ENCODE assay signal across 28 cellular contexts in genomic region chr20:53002786-53003185, GRCh38. TPM values are rescaled to one million over a fixed set of nuclear protein-coding genes. Genes with fewer than 3 reads are reported as not detected.
A peak's percentile ranks its signal among the peaks of the same experiment; 100 is the strongest.
DNase-seq lines count a peak whose midpoint lies in the region; ATAC-seq and TF ChIP-seq lines count a peak whose summit lies in the region.
"Had no signal": no experiment of that assay in that cellular context is flagged by ENCODE, and none has a peak within 500 bp of the region (broad histone marks: within the 10 kb centered on the region; RNA-seq: fewer than 3 reads in every experiment).

No MANE protein-coding gene starts in this region.

- peak overlapping the region; percentile 99 for H3K27ac Mint-ChIP-seq in activated naive CD4-positive, alpha-beta T cell treated with anti-CD3 and anti-CD28 coated beads for 36 hours
- H3K27ac Mint-ChIP-seq in activated naive CD4-positive, alpha-beta T cell treated with anti-CD3 and anti-CD28 coated beads, Interleukin-2, amount 50 U/mL, for 72 hours = peak overlapping the region; percentile 97 to 99
- H3K27ac Mint-ChIP-seq: natural killer cell had no signal

- peaks cover 87% of the 10 kb centered on the region for H3K4me1 Mint-ChIP-seq in activated naive CD4-positive, alpha-beta T cell treated with anti-CD3 and anti-CD28 coated beads for 36 hours (ENCODE audit: low read depth)
- H3K4me1 Mint-ChIP-seq: natural killer cell had no signal

- no peak overlapping the region for H4K91ac ChIP-seq in neuronal stem cell (ENCODE audit: low read depth, low read length, poor library complexity)

- H2AFZ ChIP-seq in OCI-LY1 (ENCODE audit: low read length) (peak overlapping the region; percentile 86; the same call in 1 of the 2 replicates), neuronal stem cell (ENCODE audit: low read length) (no peak overlapping the region)
- H2AFZ ChIP-seq: parathyroid adenoma had no signal

- no peak overlapping the region for H4K8ac ChIP-seq in neuronal stem cell (ENCODE audit: low read depth, low read length)

- no peaks in the 10 kb centered on the region for H3K9me2 ChIP-seq in OCI-LY1 (ENCODE audit: low read depth, low read length)

- no peak overlapping the region for H2AK5ac ChIP-seq in neuronal stem cell (ENCODE audit: low read depth, low read length)

- H3K4me3 ChIP-seq in OCI-LY1 (ENCODE audit: low read depth, low read length, poor library complexity, severe bottlenecking) = peak overlapping the region; percentile 5
- H3K4me3 ChIP-seq in neuronal stem cell (ENCODE audit: low read length in 2 of 2) = no peak overlapping the region
- H3K4me3 ChIP-seq: adrenal gland, SK-N-MC, thoracic aorta had no signal

- peak overlapping the region; percentile 25 for H3K4me3 Mint-ChIP-seq in activated naive CD4-positive, alpha-beta T cell treated with anti-CD3 and anti-CD28 coated beads for 36 hours
- H3K4me3 Mint-ChIP-seq: natural killer cell had no signal

- H3K27ac ChIP-seq in OCI-LY1 (ENCODE audit: low read depth, low read length, poor library complexity, severe bottlenecking) (peak overlapping the region; percentile 98), neuronal stem cell (replicated peaks; ENCODE audit: low read length) (peak overlapping the region; percentile 5)
- H3K27ac ChIP-seq: C4-2B, foreskin keratinocyte, parathyroid adenoma, RWPE1, SK-N-MC, thoracic aorta had no signal

- no CpG with 5 or more reads among the region's 5 CpGs for WGBS in neuronal stem cell (ENCODE audit: extremely low coverage in 2 of 2, insufficient read length in 2 of 2, insufficient replicate concordance in 1 of 2), 2 donors

- H3F3A ChIP-seq in OCI-LY1 (ENCODE audit: insufficient read depth, low read length) = peaks cover 13% of the 10 kb centered on the region

- H3K27me3 ChIP-seq in OCI-LY1 (ENCODE audit: insufficient read depth, low read length) (no peaks in the 10 kb centered on the region), neuronal stem cell (ENCODE audit: control insufficient read depth in 3 of 3, insufficient read depth in 3 of 3, low read depth in 1 of 3, low read length in 3 of 3) (no peaks in the 10 kb centered on the region)
- H3K27me3 ChIP-seq: adrenal gland, foreskin keratinocyte had no signal

- H3K9me3 Mint-ChIP-seq in activated naive CD4-positive, alpha-beta T cell treated with anti-CD3 and anti-CD28 coated beads for 36 hours = no peaks in the 10 kb centered on the region
- peaks cover 0 to 6% of the 10 kb centered on the region in 2 donors for H3K9me3 Mint-ChIP-seq in activated naive CD4-positive, alpha-beta T cell treated with anti-CD3 and anti-CD28 coated beads, Interleukin-2, amount 50 U/mL, for 72 hours
- H3K9me3 Mint-ChIP-seq: memory B cell, natural killer cell had no signal

- H3K4ac ChIP-seq in neuronal stem cell (ENCODE audit: low read length) = no peak overlapping the region

- H3K9ac ChIP-seq in OCI-LY1 (ENCODE audit: low read length) (peak overlapping the region; percentile 53), neuronal stem cell (ENCODE audit: low read depth, low read length, poor library complexity) (no peak overlapping the region)
- H3K9ac ChIP-seq: parathyroid adenoma had no signal

- no peaks in the 10 kb centered on the region for H3K9me3 ChIP-seq in OCI-LY1 (ENCODE audit: low read length)
- H3K9me3 ChIP-seq in neuronal stem cell (replicated peaks in 1 of 2; ENCODE audit: control insufficient read depth in 2 of 2, insufficient read depth in 1 of 2, low read depth in 1 of 2, low read length in 2 of 2) = no peaks in the 10 kb centered on the region
- H3K9me3 ChIP-seq: adrenal gland, thoracic aorta had no signal

- no peak overlapping the region for H3K18ac ChIP-seq in neuronal stem cell (ENCODE audit: low read length)

- H3K36me3 ChIP-seq in OCI-LY1 (ENCODE audit: insufficient read depth, low read length) = no peaks in the 10 kb centered on the region
- H3K36me3 ChIP-seq in neuronal stem cell (replicated peaks in 1 of 2; ENCODE audit: control insufficient read depth in 2 of 2, insufficient read depth in 2 of 2, low read length in 2 of 2) = no peaks in the 10 kb centered on the region
- H3K36me3 ChIP-seq: adrenal gland, thoracic aorta had no signal

- peaks cover 30% of the 10 kb centered on the region for H3K36me3 Mint-ChIP-seq in activated naive CD4-positive, alpha-beta T cell treated with anti-CD3 and anti-CD28 coated beads for 36 hours (ENCODE audit: low read depth)
- H3K36me3 Mint-ChIP-seq in activated naive CD4-positive, alpha-beta T cell treated with anti-CD3 and anti-CD28 coated beads, Interleukin-2, amount 50 U/mL, for 72 hours = peaks cover 11 to 70% of the 10 kb centered on the region in 2 donors
- H3K36me3 Mint-ChIP-seq: memory B cell, natural killer cell had no signal

- no peak overlapping the region for H2BK12ac ChIP-seq in neuronal stem cell (ENCODE audit: low read length)

- no peak overlapping the region for H2BK15ac ChIP-seq in neuronal stem cell (ENCODE audit: low read length)

- no peaks in the 10 kb centered on the region for H4K20me1 ChIP-seq in OCI-LY1 (ENCODE audit: insufficient read depth, low read length)

- no peak for DNase-seq in activated naive CD4-positive, alpha-beta T cell treated with anti-CD3 and anti-CD28 coated beads for 36 hours
- no peak for DNase-seq in activated naive CD4-positive, alpha-beta T cell (lab: John Stamatoyannopoulos, UW)
- DNase-seq in activated naive CD4-positive, alpha-beta T cell treated with anti-CD3 and anti-CD28 coated beads, Interleukin-2, amount 50 U/mL, for 72 hours (ENCODE audit: low spot score in 2 of 2) = no peak
- DNase-seq in neuronal stem cell (ENCODE audit: low spot score) (no peak), glomerular visceral epithelial cell (ENCODE audit: extremely low spot score) (no peak)
- DNase-seq: ACHN; activated CD4-positive, CD25-positive, alpha-beta regulatory T cell; adrenal gland; effector memory CD4-positive, alpha-beta T cell; foreskin keratinocyte; left colon; natural killer cell; NCI-H1048; NCI-H526 treated with DMSO at 0.1 percent for 48 hours; right cardiac atrium; stimulated activated CD4-positive, alpha-beta T cell treated with anti-CD3 and anti-CD28 coated beads, Interleukin-4, amount 100 ng/mL, for 4 hours; stimulated activated naive CD8-positive, alpha-beta T cell treated with anti-CD3 and anti-CD28 coated beads, Interleukin-15, Interleukin-2, amounts not matched to agents 100 U/mL and 50 U/mL, for 24 hours had no signal

- H3K4me1 ChIP-seq in OCI-LY1 (ENCODE audit: insufficient read depth, low read length, severe bottlenecking) = peaks cover 61% of the 10 kb centered on the region
- H3K4me1 ChIP-seq in neuronal stem cell (ENCODE audit: control insufficient read depth in 2 of 2, insufficient read depth in 1 of 2, low read depth in 1 of 2, low read length in 2 of 2) = peaks cover 10 to 17% of the 10 kb centered on the region in 2 donors
- H3K4me1 ChIP-seq: foreskin keratinocyte, parathyroid adenoma had no signal

- no peak overlapping the region for H2BK120ac ChIP-seq in neuronal stem cell (ENCODE audit: low read depth, low read length)

- no peak overlapping the region for H2BK5ac ChIP-seq in neuronal stem cell (ENCODE audit: low read length)

- no peak overlapping the region for H3K23ac ChIP-seq in neuronal stem cell (ENCODE audit: low read depth, low read length, poor library complexity)

- no peaks in the 10 kb centered on the region for H3K79me1 ChIP-seq in neuronal stem cell (ENCODE audit: low read depth, low read length)

- CTCF ChIA-PET in activated naive CD4-positive, alpha-beta T cell treated with anti-CD3 and anti-CD28 coated beads for 36 hours (lab: Charles Lee) = interaction anchor here (0.9 to 1.7 kb wide), 2 partner anchors 146 to 213 kb away, joined by 4 read pairs; no protein-coding TSS in a partner anchor

- no peaks in the 10 kb centered on the region for H3K79me2 ChIP-seq in OCI-LY1 (ENCODE audit: insufficient read depth, low read length)
- H3K79me2 ChIP-seq: parathyroid adenoma had no signal

- peak overlapping the region; percentile 25 for H3K4me2 ChIP-seq in OCI-LY1 (ENCODE audit: low read length)
- H3K4me2 ChIP-seq in neuronal stem cell (ENCODE audit: insufficient read depth, low read length, poor library complexity, severe bottlenecking) = no peak overlapping the region

- ATAC-seq in activated naive CD4-positive, alpha-beta T cell treated with anti-CD3 and anti-CD28 coated beads, Interleukin-2, amount 50 U/mL, for 72 hours = no peak
- ATAC-seq in activated CD4-positive, CD25-positive, alpha-beta regulatory T cell treated with anti-CD3 and anti-CD28 coated beads, Interleukin-2, amount 50 U/mL, for 24 hours = no peak
- no peak for ATAC-seq in HG03432 (IDR thresholded peaks at IDR 0.05; ENCODE audit: unreplicated experiment)
- ATAC-seq: foreskin keratinocyte, HepG2, left colon, natural killer cell, right cardiac atrium had no signal

- H3K14ac ChIP-seq in neuronal stem cell (ENCODE audit: low read length) = no peak overlapping the region

- no peaks in the 10 kb centered on the region for H3K27me3 Mint-ChIP-seq in activated naive CD4-positive, alpha-beta T cell treated with anti-CD3 and anti-CD28 coated beads for 36 hours (ENCODE audit: low read depth)
- H3K27me3 Mint-ChIP-seq: memory B cell had no signal

- TF ChIP-seq CTCF in OCI-LY1 (IDR thresholded peaks at IDR 0.05; ENCODE audit: low read length) = no peak

- intact Hi-C loops in activated naive CD4-positive, alpha-beta T cell treated with anti-CD3 and anti-CD28 coated beads for 36 hours (cut with micrococcal nuclease) = no loop called here

RNA-seq across cellular contexts. Expression of gene TSHZ2, which starts 30.6 kb away (rescaled TPM):
- total RNA-seq in activated naive CD4-positive, alpha-beta T cell treated with anti-CD3 and anti-CD28 coated beads for 36 hours = 10 to 100 TPM; 34.1 to 37.8 TPM
- total RNA-seq in activated naive CD4-positive, alpha-beta T cell treated with anti-CD3 and anti-CD28 coated beads, Interleukin-2, amount 50 U/mL, for 72 hours = 10 to 100 TPM; 31.4 to 91.0 TPM
- polyA plus RNA-seq in neuronal stem cell (2013, experiment 1 of 2) = 10.3 TPM
- polyA plus RNA-seq in neuronal stem cell (2013, experiment 2 of 2) = 10.9 TPM
- total RNA-seq: HepG2, LHCN-M2 had no signal
